16 cellular contexts compared by ENCODE assay signal in the genomic region with DNA sequence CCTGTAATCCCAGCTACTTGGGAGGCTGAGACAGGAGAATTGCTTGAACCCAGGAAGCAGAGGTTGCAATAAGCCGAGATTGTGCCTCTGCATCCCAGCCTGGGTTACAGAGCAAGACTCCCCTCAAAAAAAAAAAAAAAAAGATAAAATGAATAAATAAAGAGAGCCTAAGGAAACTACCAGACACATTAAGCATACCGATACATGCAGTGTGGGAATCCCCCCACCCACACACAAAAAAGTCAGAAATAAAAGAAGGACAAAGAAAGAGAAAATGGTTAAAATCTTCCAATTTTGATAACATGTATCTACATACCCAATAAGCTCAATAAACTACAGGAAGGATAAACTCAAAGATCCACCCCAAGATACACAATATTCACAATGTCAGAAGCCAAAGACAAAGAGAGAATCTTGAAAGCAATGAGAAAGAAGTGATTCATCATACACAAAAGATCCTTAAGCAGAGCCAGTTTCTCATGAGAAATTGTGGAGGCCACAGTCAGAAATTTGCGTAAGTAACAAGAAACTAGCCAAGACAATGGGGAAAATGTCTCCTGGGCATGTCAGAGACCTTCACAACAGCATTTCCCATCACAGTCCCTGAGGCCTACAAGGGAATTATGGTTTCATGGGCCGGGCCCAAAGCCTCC.
DNase-seq lines count a peak whose midpoint lies in the region; ATAC-seq and TF ChIP-seq lines count a peak whose summit lies in the region.
"Had no signal": no experiment of that assay in that cellular context is flagged by ENCODE, and none has a peak within 500 bp of the region (broad histone marks: within the 10 kb centered on the region; RNA-seq: fewer than 3 reads in every experiment).

No MANE protein-coding gene starts in this region.

- H3K4me2 ChIP-seq in OCI-LY7 (ENCODE audit: low read length), result no peak overlapping the region
- H3K4me2 ChIP-seq: BLaER1 treated with 17β-estradiol and CSF1 and Interleukin-3, amounts not matched to agents 10 nM and 100 nM had no signal

- intact Hi-C loops in OCI-LY7 (cut with micrococcal nuclease; ENCODE audit: unreplicated experiment), result no loop called here

- CTCF ChIA-PET in OCI-LY7 (lab: Charles Lee; ENCODE audit: unreplicated experiment), result no interaction called here

- no peaks in the 10 kb centered on the region for H3K9me2 ChIP-seq in OCI-LY7 (ENCODE audit: insufficient read depth, low read length)

- no peak overlapping the region for H3K27ac ChIP-seq in OCI-LY7 (ENCODE audit: low read depth, low read length, poor library complexity, severe bottlenecking)
- H3K27ac ChIP-seq: BLaER1 treated with 17β-estradiol and CSF1 and Interleukin-3, amounts not matched to agents 10 nM and 100 nM had no signal

- ATAC-seq in GM19351 (IDR thresholded peaks at IDR 0.05; ENCODE audit: unreplicated experiment) (peak; percentile 60), HG02884 (IDR thresholded peaks at IDR 0.05; ENCODE audit: unreplicated experiment) (peak; percentile 56), GM18907 (IDR thresholded peaks at IDR 0.05; ENCODE audit: unreplicated experiment) (no peak)
- ATAC-seq: CD8-positive, alpha-beta T cell; K562 had no signal

- no TSS peak for BruUV-seq in OCI-LY7 (replicated peaks; lab: Mats Ljungman, UMichigan)

- no peaks in the 10 kb centered on the region for H3K36me3 ChIP-seq in OCI-LY7 (ENCODE audit: insufficient read depth, low read length)
- H3K36me3 ChIP-seq: HAP-1 had no signal

- H3K9me3 ChIP-seq in OCI-LY7 (ENCODE audit: low read length), result no peaks in the 10 kb centered on the region
- H3K9me3 ChIP-seq: HAP-1 had no signal

- DNase-seq in OCI-LY7 (ENCODE audit: low spot score) (no peak), epithelial cell of esophagus (ENCODE audit: low read depth) (peak; percentile 14), NCI-H187 treated with DMSO at 0.1 percent for 48 hours (lab: John Stamatoyannopoulos, UW) (no peak), NCI-H345 (lab: John Stamatoyannopoulos, UW) (no peak)
- DNase-seq: Calu3; CD8-positive, alpha-beta T cell; DMS53; DND-41; EL; IMR-90 had no signal

- no peaks in the 10 kb centered on the region for H4K20me1 ChIP-seq in OCI-LY7 (ENCODE audit: insufficient read depth, low read length)
- H4K20me1 ChIP-seq: BLaER1 treated with 17β-estradiol and CSF1 and Interleukin-3, amounts not matched to agents 10 nM and 100 nM had no signal

- H3K4me1 ChIP-seq in OCI-LY7 (ENCODE audit: insufficient read depth, low read length, poor library complexity, severe bottlenecking), result no peaks in the 10 kb centered on the region
- H3K4me1 ChIP-seq: BLaER1 treated with 17β-estradiol and CSF1 and Interleukin-3, amounts not matched to agents 10 nM and 100 nM; HAP-1 had no signal

- TF ChIP-seq CTCF in OCI-LY7 (conservative IDR thresholded peaks at IDR 0.05; ENCODE audit: low read length) (no peak), epithelial cell of esophagus (IDR thresholded peaks at IDR 0.05; ENCODE audit: insufficient read depth, low read depth, low read length, missing control alignments) (no peak)

- H2AFZ ChIP-seq in OCI-LY7 (ENCODE audit: low read length), result peak overlapping the region; percentile 78; the same call in 1 of the 2 replicates

- H3K4me3 ChIP-seq in OCI-LY7 (ENCODE audit: low read depth, low read length, poor library complexity, severe bottlenecking) (no peak overlapping the region), epithelial cell of esophagus (ENCODE audit: low read length) (no peak overlapping the region)
- H3K4me3 ChIP-seq: BLaER1 treated with 17β-estradiol and CSF1 and Interleukin-3, amounts not matched to agents 10 nM and 100 nM; HAP-1; K562 had no signal

- POLR2A ChIA-PET in OCI-LY7 (lab: Charles Lee), result no interaction called here

- no peaks in the 10 kb centered on the region for H3K79me2 ChIP-seq in OCI-LY7 (ENCODE audit: insufficient read depth, low read depth, low read length)
